ENCODE assay signal across 8 cellular contexts in genomic region chr10:110803830-110804338, GRCh38.
DNase-seq lines count a peak whose midpoint lies in the region; ATAC-seq and TF ChIP-seq lines count a peak whose summit lies in the region.

No MANE protein-coding gene starts in this region.

- TF ChIP-seq CTCF in psoas muscle (IDR thresholded peaks at IDR 0.05): peak; percentile 51

- ATAC-seq in HG02571 (IDR thresholded peaks at IDR 0.05; ENCODE audit: unreplicated experiment) (peak; percentile 48), left ventricle myocardium superior (peak; percentile 60), psoas muscle (peak; percentile 45 to 73 (median 70))

- H3K36me3 ChIP-seq in adipocyte (ENCODE audit: control insufficient read depth, insufficient read depth, low read length, severe bottlenecking) (no peaks in the 10 kb centered on the region), psoas muscle (ENCODE audit: insufficient read depth in 1 of 2, low read depth in 1 of 2) (peaks cover 3 to 43% of the 10 kb centered on the region in 2 donors)

- intact Hi-C loops in left ventricle myocardium superior (cut with micrococcal nuclease) (loop anchor here (10.0 kb wide), 1 partner anchor 91 kb away; no protein-coding TSS in a partner anchor), psoas muscle (cut with DNase I) (loop anchor here (2.0 to 5.0 kb wide), 3 partner anchors 68 to 89 kb away; partner anchors contain the start of gene PDCD4 (in 1 of the 2))

- H3K9me3 ChIP-seq in adipocyte (ENCODE audit: control insufficient read depth, low read length): no peaks in the 10 kb centered on the region
- no peaks in the 10 kb centered on the region for H3K9me3 ChIP-seq in psoas muscle

- H3K9ac ChIP-seq in adipocyte (ENCODE audit: low read length): no peak overlapping the region

- peak; percentile 26 for DNase-seq in activated naive CD4-positive, alpha-beta T cell treated with Interleukin-2 at 50 U/mL for 16 hours
- DNase-seq in activated naive CD4-positive, alpha-beta T cell treated with anti-CD3 and anti-CD28 coated beads, Interleukin-2, amount 50 U/mL, for 16 hours: no peak
- peak; percentile 78 for DNase-seq in NCI-H1694 treated with DMSO at 0.1 percent for 48 hours (lab: John Stamatoyannopoulos, UW)
- DNase-seq in adipocyte (ENCODE audit: low read depth): peak; percentile 41
- DNase-seq in left ventricle myocardium superior: no peak
- peak; percentile 27 to 65 for DNase-seq in psoas muscle
- DNase-seq in NCI-H510A (lab: John Stamatoyannopoulos, UW): no peak

- peaks cover 22% of the 10 kb centered on the region for H3K4me1 ChIP-seq in adipocyte (ENCODE audit: control insufficient read depth, insufficient read depth, low read length)
- H3K4me1 ChIP-seq in psoas muscle: peaks cover 16% of the 10 kb centered on the region

- H3K4me3 ChIP-seq in adipocyte (ENCODE audit: low read length) (no peak overlapping the region), psoas muscle (no peak overlapping the region)

- no peak overlapping the region for H3K27ac ChIP-seq in psoas muscle

- H3K27me3 ChIP-seq in adipocyte (replicated peaks; ENCODE audit: control insufficient read depth, insufficient read depth, low read length) (peaks cover 8% of the 10 kb centered on the region), psoas muscle (ENCODE audit: insufficient read depth in 3 of 3, low read length in 2 of 3) (no peaks in the 10 kb centered on the region)

- WGBS in psoas muscle, 3 donors: 32 to 39% (median 38%) methylated on average over 6 of the region's 6 CpGs

Comparison
In these comparisons a context has a peak if more than half of its experiments do, and no peak if none do; other contexts are left out.
1. DNase-seq: peak in activated naive CD4-positive, alpha-beta T cell treated with Interleukin-2 at 50 U/mL for 16 hours (single experiment), NCI-H1694 treated with DMSO at 0.1 percent for 48 hours (single experiment), adipocyte (single experiment) and psoas muscle (2 of 2); none in activated naive CD4-positive, alpha-beta T cell treated with anti-CD3 and anti-CD28 coated beads, Interleukin-2, amount 50 U/mL, for 16 hours (single experiment), left ventricle myocardium superior (single experiment) and NCI-H510A (single experiment).
2. Peak in every context shown above with its lines, with median percentiles within 50 percentile points of each other: ATAC-seq.